1 cellular context compared by ENCODE assay signal in genomic region chr5:177519463-177520235, GRCh38.
TF ChIP-seq lines count a peak whose summit lies in the region.

No MANE protein-coding gene starts in this region.

TF ChIP-seq in HCT116, 20 proteins besides CTCF, POLR2A, EP300 and RAD21 (continued from another document):
- TF ChIP-seq REST (IDR thresholded peaks at IDR 0.05; ENCODE audit: low read depth) = no peak
- no peak for TF ChIP-seq SIN3A (IDR thresholded peaks at IDR 0.05; ENCODE audit: low read depth)
- TF ChIP-seq POLR2AphosphoS5 (IDR thresholded peaks at IDR 0.05; ENCODE audit: low read depth, low read length) = no peak
- no peak for TF ChIP-seq ZBTB33 (IDR thresholded peaks at IDR 0.05; ENCODE audit: extremely low read depth, insufficient replicate concordance, low read length)
- no peak for TF ChIP-seq MAX (IDR thresholded peaks at IDR 0.05)
- TF ChIP-seq ELF1 (IDR thresholded peaks at IDR 0.05; ENCODE audit: borderline replicate concordance, low read depth) = no peak
- TF ChIP-seq EZH2phosphoT487 (IDR thresholded peaks at IDR 0.05; ENCODE audit: borderline replicate concordance) = no peak
- TF ChIP-seq FOSL1 (IDR thresholded peaks at IDR 0.05; ENCODE audit: low read depth) = no peak
TF ChIP-seq in HCT116: peak in this region for 0.
